ENCODE assay signal across 24 cellular contexts in the genomic region with DNA sequence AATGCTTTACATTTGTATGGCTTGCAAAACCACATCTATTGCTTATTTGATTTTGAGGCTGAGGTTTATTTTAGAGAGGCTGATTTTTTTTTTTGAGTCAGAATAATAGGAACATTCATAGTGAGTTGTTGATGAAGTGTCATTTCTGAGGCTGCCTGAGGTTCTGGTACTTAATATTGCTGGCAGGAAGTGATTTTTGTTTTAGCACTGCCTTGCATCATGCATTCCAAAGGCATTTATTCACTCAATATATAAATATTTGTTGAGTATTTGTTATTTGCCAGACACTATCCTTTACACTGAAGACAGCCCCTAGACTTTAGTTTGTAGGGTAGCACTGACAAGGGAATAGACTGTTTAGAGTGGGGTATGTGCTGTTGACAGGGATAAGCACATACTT. TPM values are rescaled to one million over a fixed set of nuclear protein-coding genes. Genes with fewer than 3 reads are reported as not detected.
DNase-seq lines count a peak whose midpoint lies in the region; ATAC-seq, FAIRE-seq and TF ChIP-seq lines count a peak whose summit lies in the region.
"Had no signal": no experiment of that assay in that cellular context is flagged by ENCODE, and none has a peak within 500 bp of the region (broad histone marks: within the 10 kb centered on the region; RNA-seq: fewer than 3 reads in every experiment).

No MANE protein-coding gene starts in this region.

- H3K36me3 Mint-ChIP-seq in HFFc6 (ENCODE audit: low read depth) (0 out of 2 replicates have a peak, but pooled peaks cover 5% of the 10 kb centered on the region), brain (peaks cover 12% of the 10 kb centered on the region)

- H3K4me3 ChIP-seq in A549: no peak overlapping the region
- H3K4me3 ChIP-seq: breast epithelium, esophagus squamous epithelium had no signal

- peak overlapping the region; percentile 58; the same call in 1 of the 2 replicates for H3K27ac Mint-ChIP-seq in HFFc6
- no peak overlapping the region for H3K27ac Mint-ChIP-seq in brain
- H3K27ac Mint-ChIP-seq: activated CD4-positive, alpha-beta memory T cell treated with anti-CD3 and anti-CD28 coated beads for 36 hours; activated naive CD8-positive, alpha-beta T cell treated with anti-CD3 and anti-CD28 coated beads, Interleukin-2, amount 10 ng/mL, durations not matched to agents 7 days and 5 days; activated T-cell treated with anti-CD3 and anti-CD28 coated beads, Interleukin-2, amount 50 U/mL, for 24 hours; stimulated activated effector memory CD8-positive, alpha-beta T cell treated with anti-CD3 and anti-CD28 coated beads, Interleukin-12 subunit alpha, Interleukin-12 subunit beta, amount 100 ng/mL, for 72 hours; T-helper 1 cell treated with Interleukin-12 subunit alpha and Interleukin-12 subunit beta and Interleukin-4 antibody, amounts not matched to agents 30 μg/mL and 1 μg/mL, for 36 hours had no signal

- no peaks in the 10 kb centered on the region for H3K9me3 ChIP-seq in A549
- H3K9me3 ChIP-seq: breast epithelium, esophagus squamous epithelium had no signal

- H3K4me2 ChIP-seq in A549: peak overlapping the region; percentile 29

- TF ChIP-seq POLR2A in A549 (IDR thresholded peaks at IDR 0.05; ENCODE audit: low read length): no peak

- CTCF ChIA-PET in A549 (lab: Yijun Ruan, JAX): interaction anchor here (10.2 to 12.1 kb wide), 2 partner anchors 77 to 86 kb away, joined by 81 to 178 read pairs; no protein-coding TSS in a partner anchor

- no peak for TF ChIP-seq CTCF in A549 (IDR thresholded peaks at IDR 0.05)
- no peak for TF ChIP-seq CTCF in HFFc6 (IDR thresholded peaks at IDR 0.05)
- no peak for TF ChIP-seq CTCF in brain (conservative IDR thresholded peaks at IDR 0.05)
- TF ChIP-seq CTCF in foreskin keratinocyte (conservative IDR thresholded peaks at IDR 0.05): no peak

- TF ChIP-seq EP300 in A549 (IDR thresholded peaks at IDR 0.05): no peak

- H3K4me1 ChIP-seq in A549: peaks cover 21% of the 10 kb centered on the region
- H3K4me1 ChIP-seq in foreskin keratinocyte: peaks cover 15% of the 10 kb centered on the region

- H3K27me3 ChIP-seq in foreskin keratinocyte: no peaks in the 10 kb centered on the region
- H3K27me3 ChIP-seq: breast epithelium, esophagus squamous epithelium had no signal

- peaks cover 17% of the 10 kb centered on the region for H3K4me1 Mint-ChIP-seq in HFFc6 (ENCODE audit: low read depth)
- H3K4me1 Mint-ChIP-seq in brain: peaks cover 13% of the 10 kb centered on the region

- no peak for TF ChIP-seq RAD21 in A549 (conservative IDR thresholded peaks at IDR 0.05 in 1 of 2, IDR thresholded peaks at IDR 0.05 in 1 of 2)

- ATAC-seq in A549 (no peak), foreskin keratinocyte (no peak)
- ATAC-seq: stimulated activated effector memory CD8-positive, alpha-beta T cell treated with anti-CD3 and anti-CD28 coated beads, Interleukin-12 subunit alpha, Interleukin-12 subunit beta, amount 100 ng/mL, for 72 hours had no signal

- H3K27ac ChIP-seq in A549 (no peak overlapping the region), foreskin keratinocyte (no peak overlapping the region)
- H3K27ac ChIP-seq: breast epithelium, esophagus squamous epithelium, VCaP had no signal

- DNase-seq in A549 (ENCODE audit: low read depth in 1 of 2, low spot score in 1 of 2) (no peak), HFFc6 (no peak), foreskin keratinocyte (peak; percentile 43 to 72), COLO829 (ENCODE audit: low spot score) (no peak), NCI-H1092 treated with DMSO at 0.1 percent for 48 hours (lab: John Stamatoyannopoulos, UW) (no peak), NCI-H2196 treated with DMSO at 0.1 percent for 48 hours (lab: John Stamatoyannopoulos, UW; ENCODE audit: unreplicated experiment) (no peak), head of caudate nucleus (no peak)
- DNase-seq: activated naive CD8-positive, alpha-beta T cell treated with anti-CD3 and anti-CD28 coated beads, Interleukin-2, amount 10 ng/mL, durations not matched to agents 7 days and 5 days; activated T-cell treated with anti-CD3 and anti-CD28 coated beads, Interleukin-2, amount 50 U/mL, for 24 hours; DMS79 treated with DMSO at 0.1 percent for 48 hours; esophagus squamous epithelium; NCI-H2081; NCI-H524; retina; SHP77 had no signal

- H3K4me3 Mint-ChIP-seq in HFFc6 (no peak overlapping the region), brain (peak overlapping the region; percentile 26 to 90 (median 54))
- H3K4me3 Mint-ChIP-seq: activated CD4-positive, alpha-beta memory T cell treated with anti-CD3 and anti-CD28 coated beads for 36 hours; activated T-cell treated with anti-CD3 and anti-CD28 coated beads, Interleukin-2, amount 50 U/mL, for 24 hours; stimulated activated effector memory CD8-positive, alpha-beta T cell treated with anti-CD3 and anti-CD28 coated beads, Interleukin-12 subunit alpha, Interleukin-12 subunit beta, amount 100 ng/mL, for 72 hours; T-helper 1 cell treated with Interleukin-12 subunit alpha and Interleukin-12 subunit beta and Interleukin-4 antibody, amounts not matched to agents 30 μg/mL and 1 μg/mL, for 36 hours had no signal

- no peak for FAIRE-seq in A549 (lab: Jason Lieb, UNC)
- FAIRE-seq: A204.1, GM18507 had no signal

- POLR2A ChIA-PET in A549 (lab: Yijun Ruan, JAX): no interaction called here

- H3K27me3 Mint-ChIP-seq in HFFc6 (ENCODE audit: insufficient read depth) (no peaks in the 10 kb centered on the region; the same call in 1 of the 2 replicates), brain (peaks cover 14% of the 10 kb centered on the region)
- H3K27me3 Mint-ChIP-seq: activated CD4-positive, alpha-beta memory T cell treated with anti-CD3 and anti-CD28 coated beads for 36 hours; activated naive CD8-positive, alpha-beta T cell treated with anti-CD3 and anti-CD28 coated beads, Interleukin-2, amount 10 ng/mL, durations not matched to agents 7 days and 5 days; activated T-cell treated with anti-CD3 and anti-CD28 coated beads, Interleukin-2, amount 50 U/mL, for 24 hours had no signal

- no peaks in the 10 kb centered on the region for H3K9me3 Mint-ChIP-seq in HFFc6
- no peaks in the 10 kb centered on the region for H3K9me3 Mint-ChIP-seq in brain
- H3K9me3 Mint-ChIP-seq: activated CD4-positive, alpha-beta memory T cell treated with anti-CD3 and anti-CD28 coated beads for 36 hours; activated naive CD8-positive, alpha-beta T cell treated with anti-CD3 and anti-CD28 coated beads, Interleukin-2, amount 10 ng/mL, durations not matched to agents 7 days and 5 days; activated T-cell treated with anti-CD3 and anti-CD28 coated beads, Interleukin-2, amount 50 U/mL, for 24 hours; stimulated activated effector memory CD8-positive, alpha-beta T cell treated with anti-CD3 and anti-CD28 coated beads, Interleukin-12 subunit alpha, Interleukin-12 subunit beta, amount 100 ng/mL, for 72 hours; T-helper 1 cell treated with Interleukin-12 subunit alpha and Interleukin-12 subunit beta and Interleukin-4 antibody, amounts not matched to agents 30 μg/mL and 1 μg/mL, for 36 hours had no signal

- intact Hi-C loops in head of caudate nucleus (cut with DNase I): no loop called here

TF ChIP-seq in A549, 52 proteins besides CTCF, POLR2A, EP300 and RAD21:
- no peak for TF ChIP-seq HEYL (CRISPR knock-in tag; IDR thresholded peaks at IDR 0.05)
- no peak for TF ChIP-seq MYC (IDR thresholded peaks at IDR 0.05; ENCODE audit: borderline replicate concordance, low read length)
- TF ChIP-seq FOSB (CRISPR knock-in tag; IDR thresholded peaks at IDR 0.05): no peak
- no peak for TF ChIP-seq RARB (CRISPR knock-in tag; IDR thresholded peaks at IDR 0.05)
- no peak for TF ChIP-seq CHD4 (IDR thresholded peaks at IDR 0.05; ENCODE audit: borderline replicate concordance)
- no peak for TF ChIP-seq SREBF2 (IDR thresholded peaks at IDR 0.05)

RNA-seq across cellular contexts. Expression of gene RNF20, which starts 2.7 kb away (rescaled TPM):
- 54.4 and 56.9 TPM in 2 replicates for polyA plus RNA-seq in A549 (2011; rRNA removed)
- polyA plus RNA-seq in A549 (2012; cell fraction: cytosol; rRNA removed): 8.3 and 9.2 TPM in 2 replicates
- 6.2 and 10.1 TPM in 2 replicates for polyA plus RNA-seq in A549 (2012; cell fraction: nucleus; rRNA removed)
- 31.8 to 32.4 TPM (median 32.3 TPM) in 3 replicates for polyA plus RNA-seq in A549 (2017; fragmentation: RNase III; extraction: RNeasy Plus Mini Kit Qiagen cat#74134 plus additional on column Dnase treatment)
- 40.4 and 42.9 TPM in 2 replicates for polyA minus RNA-seq in A549 (2011; rRNA and poly(A)+ RNA removed)
- total RNA-seq in HFFc6 (2021; fragmentation: NEBNext Ultra II Directional; extraction: Animal tissue kit (Norgen Biotek cat#: 25700)): 10 to 100 TPM; 38.3 to 43.9 (median 41.5) TPM
- polyA plus RNA-seq in brain (ENCODE audit: insufficient read depth, low read depth, low replicate concordance): 47.5 TPM
- total RNA-seq in foreskin keratinocyte: 28.4 and 31.4 TPM in 2 replicates
- 9.9 and 11.7 TPM in 2 replicates for polyA plus RNA-seq in foreskin keratinocyte

RNA-seq across cellular contexts. Expression of gene PPP3R2, which starts 58.4 kb away (rescaled TPM):
- polyA plus RNA-seq in A549 (2011; rRNA removed) (not detected in 2 replicates), A549 (2017; fragmentation: RNase III; extraction: RNeasy Plus Mini Kit Qiagen cat#74134 plus additional on column Dnase treatment) (not detected in 3 replicates), brain (ENCODE audit: insufficient read depth, low read depth, low replicate concordance) (not detected), foreskin keratinocyte (not detected in 2 replicates)
- polyA plus RNA-seq in A549 (2012; cell fraction: cytosol; rRNA removed): not detected in 2 replicates
- polyA plus RNA-seq in A549 (2012; cell fraction: nucleus; rRNA removed): not detected in 2 replicates
- polyA minus RNA-seq in A549 (2011; rRNA and poly(A)+ RNA removed): not detected in 2 replicates
- not detected for total RNA-seq in HFFc6 (2021; fragmentation: NEBNext Ultra II Directional; extraction: Animal tissue kit (Norgen Biotek cat#: 25700))
- total RNA-seq in foreskin keratinocyte: not detected in 2 replicates
- total RNA-seq: activated CD4-positive, alpha-beta memory T cell treated with anti-CD3 and anti-CD28 coated beads for 36 hours; activated naive CD8-positive, alpha-beta T cell treated with anti-CD3 and anti-CD28 coated beads, Interleukin-2, amount 10 ng/mL, durations not matched to agents 7 days and 5 days; breast epithelium; esophagus squamous epithelium; mononuclear cell had no signal

Comparison
In these comparisons a context has a peak if more than half of its experiments do, and no peak if none do; other contexts are left out.
1. DNase-seq: peak in foreskin keratinocyte (2 of 2); none in A549 (0 of 2), HFFc6 (single experiment), COLO829 (single experiment), NCI-H1092 treated with DMSO at 0.1 percent for 48 hours (single experiment), NCI-H2196 treated with DMSO at 0.1 percent for 48 hours (single experiment) and head of caudate nucleus (0 of 42).